In genomic region chrX:24528605-24529004, GRCh38 we compare ENCODE assay signal across 2 cellular contexts.
TF ChIP-seq lines count a peak whose summit lies in the region.

No MANE protein-coding gene starts in this region.

TF ChIP-seq in GM23338, 12 proteins besides CTCF, POLR2A, EP300 and RAD21:
- TF ChIP-seq EZH2 (IDR thresholded peaks at IDR 0.05; ENCODE audit: low read depth, unreplicated experiment) (no peak), CREB1 (CRISPR knock-in tag; IDR thresholded peaks at IDR 0.05; ENCODE audit: low read depth) (no peak), ZNF462 (CRISPR knock-in tag; IDR thresholded peaks at IDR 0.05) (no peak), REST (IDR thresholded peaks at IDR 0.05; ENCODE audit: unreplicated experiment) (no peak), JUNB (IDR thresholded peaks at IDR 0.05; ENCODE audit: unreplicated experiment) (no peak), ETS1 (IDR thresholded peaks at IDR 0.05) (no peak), STAT1 (IDR thresholded peaks at IDR 0.05; ENCODE audit: unreplicated experiment) (no peak), NANOG (IDR thresholded peaks at IDR 0.05; ENCODE audit: borderline replicate concordance) (no peak), ZNF114 (CRISPR knock-in tag; IDR thresholded peaks at IDR 0.05) (no peak), EZH2phosphoT487 (IDR thresholded peaks at IDR 0.05; ENCODE audit: unreplicated experiment) (no peak), ZNF331 (CRISPR knock-in tag; IDR thresholded peaks at IDR 0.05; ENCODE audit: low read depth) (no peak), POLR2AphosphoS5 (IDR thresholded peaks at IDR 0.05; ENCODE audit: low read depth) (no peak)

TF ChIP-seq in H1, 55 proteins besides CTCF, POLR2A, EP300 and RAD21:
- no peak for TF ChIP-seq HDAC2 (IDR thresholded peaks at IDR 0.05; ENCODE audit: borderline replicate concordance in 1 of 2, low read depth in 2 of 2, low read length in 2 of 2)
